Comparison of ENCODE assay signal across 21 cellular contexts in the genomic region with DNA sequence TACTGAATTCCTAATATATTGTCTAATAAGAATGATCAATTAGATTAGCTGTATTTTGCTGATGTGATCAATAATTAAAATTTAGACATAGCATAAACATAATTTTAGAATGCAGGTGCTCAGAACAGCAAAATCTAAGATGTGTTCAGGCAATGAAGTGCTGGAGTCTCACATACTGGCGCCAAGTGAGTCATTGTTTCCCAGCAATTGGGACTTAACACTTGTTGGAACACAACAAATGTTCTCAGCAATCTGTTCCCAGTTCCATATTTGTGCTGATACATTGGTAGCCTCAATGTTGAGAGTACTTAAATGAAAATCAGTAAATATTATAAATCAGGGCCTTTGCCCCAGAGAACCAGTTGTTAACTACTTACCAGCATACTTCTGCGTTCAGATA.
DNase-seq lines count a peak whose midpoint lies in the region; ATAC-seq and TF ChIP-seq lines count a peak whose summit lies in the region.
"Had no signal": no experiment of that assay in that cellular context is flagged by ENCODE, and none has a peak within 500 bp of the region (broad histone marks: within the 10 kb centered on the region; RNA-seq: fewer than 3 reads in every experiment).

No MANE protein-coding gene starts in this region.

- DNase-seq in IMR-90 (peak; percentile 2), astrocyte of the spinal cord (ENCODE audit: low read depth, low spot score) (peak; percentile 56), fibroblast of mammary gland (ENCODE audit: low read depth) (peak; percentile 30), skeletal muscle cell (ENCODE audit: low read depth) (peak; percentile 26), NOMO-1 treated with dmso at 0.1 percent for 144 hours (lab: John Stamatoyannopoulos, UW; ENCODE audit: unreplicated experiment) (no peak), GM13977 (ENCODE audit: low spot score) (no peak), NCI-H1436 treated with DMSO at 0.1 percent for 48 hours (lab: John Stamatoyannopoulos, UW) (no peak)
- DNase-seq: ACHN, DMS53, GOT3, MM.1S, NCI-H1105, NCI-H1930, NCI-H2171, NCI-H510A, NCI-H82, SHP77 had no signal

- no peak overlapping the region for H3K9ac ChIP-seq in IMR-90 (ENCODE audit: low read depth, low read length)

- H3K9me3 ChIP-seq in IMR-90 (ENCODE audit: control insufficient read depth, insufficient read depth, low read length) = no peaks in the 10 kb centered on the region

- H3K56ac ChIP-seq in IMR-90 (ENCODE audit: extremely low read depth, insufficient read depth, low read length) = no peak overlapping the region

- TF ChIP-seq RAD21 in IMR-90 (IDR thresholded peaks at IDR 0.05; ENCODE audit: low read length) = no peak

- no peak overlapping the region for H2AFZ ChIP-seq in IMR-90 (replicated peaks; ENCODE audit: low read length, poor library complexity)

- POLR2A ChIA-PET in IMR-90 (lab: Charles Lee; ENCODE audit: unreplicated experiment) = no interaction called here

- 0 out of 2 replicates have a peak overlapping the region, but pooled peaks have one; percentile 13 for H2BK120ac ChIP-seq in IMR-90 (ENCODE audit: low read depth, low read length)

- TF ChIP-seq POLR2A in IMR-90 (IDR thresholded peaks at IDR 0.05; ENCODE audit: low read depth, low read length) = no peak

- no peak overlapping the region for H3K4me3 ChIP-seq in IMR-90 (ENCODE audit: insufficient read depth, low read depth, low read length)
- no peak overlapping the region for H3K4me3 ChIP-seq in astrocyte of the spinal cord (ENCODE audit: low read depth, low read length)
- H3K4me3 ChIP-seq in fibroblast of mammary gland (ENCODE audit: control insufficient read depth, low read depth, low read length) = no peak overlapping the region
- H3K4me3 ChIP-seq in skeletal muscle cell (ENCODE audit: low read depth, low read length) = no peak overlapping the region
- H3K4me3 ChIP-seq: K562 had no signal

- no peak overlapping the region for H3K27ac ChIP-seq in IMR-90 (ENCODE audit: insufficient read depth, low read length)
- H3K27ac ChIP-seq: HL-60 had no signal

- H2AK9ac ChIP-seq in IMR-90 (replicated peaks; ENCODE audit: low read depth, low read length, poor library complexity) = no peak overlapping the region

- CTCF ChIA-PET in IMR-90 (lab: Yijun Ruan, JAX) = interaction anchor here (0.6 kb wide), 1 partner anchor 1643 kb away, joined by 6 read pairs; no protein-coding TSS in a partner anchor

- WGBS in IMR-90 (ENCODE audit: extremely low coverage in 2 of 2, insufficient read length in 1 of 2), 2 experiments = no CpG with 5 or more reads among the region's 2 CpGs

- in situ Hi-C loops in IMR-90 (cut with MboI; ENCODE audit: low sequenced_read_pairs) (no loop called here), astrocyte of the spinal cord (cut with HindIII; ENCODE audit: low sequenced_read_pairs) (no loop called here), GM13977 (cut with MboI; ENCODE audit: low pct_unique_long_range_greater_than_20kb, low sequenced_read_pairs, unreplicated experiment) (no loop called here)

- no peak overlapping the region for H3K14ac ChIP-seq in IMR-90 (replicated peaks; ENCODE audit: low read depth, low read length)

- H3K27me3 ChIP-seq in IMR-90 (ENCODE audit: control insufficient read depth, insufficient read depth, low read length) = no peaks in the 10 kb centered on the region

- H2BK5ac ChIP-seq in IMR-90 (ENCODE audit: low read depth, low read length, poor library complexity, severe bottlenecking) = no peak overlapping the region

- H4K20me1 ChIP-seq in IMR-90 (ENCODE audit: insufficient read depth, low read length) = no peaks in the 10 kb centered on the region

- H2AK5ac ChIP-seq in IMR-90 (ENCODE audit: low read depth, low read length) = no peak overlapping the region

- H3K9me1 ChIP-seq in IMR-90 (ENCODE audit: insufficient read depth, low read length) = no peaks in the 10 kb centered on the region

- no peak for ATAC-seq in IMR-90 (ENCODE audit: low read depth)
- ATAC-seq in GM18511 (IDR thresholded peaks at IDR 0.05; ENCODE audit: unreplicated experiment) = no peak
- ATAC-seq: K562, SK-N-SH treated with all-trans-retinoic acid at 6 μM for 48 hours had no signal

- H3K36me3 ChIP-seq in IMR-90 (ENCODE audit: control insufficient read depth, insufficient read depth, low read length) = no peaks in the 10 kb centered on the region

- H3K79me1 ChIP-seq in IMR-90 (ENCODE audit: low read depth in 1 of 2, low read length in 2 of 2) = no peaks in the 10 kb centered on the region

- intact Hi-C loops in IMR-90 (cut with micrococcal nuclease) = no loop called here

- H3K4me1 ChIP-seq in IMR-90 (ENCODE audit: control insufficient read depth, insufficient read depth, low read length) = no peaks in the 10 kb centered on the region

- no peak overlapping the region for H2BK15ac ChIP-seq in IMR-90 (ENCODE audit: low read depth, low read length)

- no TSS peak for BruUV-seq in IMR-90 (replicated peaks; lab: Mats Ljungman, UMichigan)

- no peak for TF ChIP-seq CTCF in IMR-90 (conservative IDR thresholded peaks at IDR 0.05; ENCODE audit: low read depth, low read length)
- TF ChIP-seq CTCF in astrocyte of the spinal cord (IDR thresholded peaks at IDR 0.05; ENCODE audit: low read depth, low read length) = no peak
- TF ChIP-seq CTCF in fibroblast of mammary gland (conservative IDR thresholded peaks at IDR 0.05; ENCODE audit: control insufficient read depth, insufficient read depth, low read depth, low read length) = no peak
- no peak for TF ChIP-seq CTCF in GM13977 (IDR thresholded peaks at IDR 0.05; ENCODE audit: extremely low read depth, insufficient read depth, missing control alignments)

- no peak overlapping the region for H3K4me2 ChIP-seq in IMR-90 (ENCODE audit: low read depth, low read length)

- no peak overlapping the region for H4K8ac ChIP-seq in IMR-90 (ENCODE audit: low read depth in 2 of 2, low read length in 2 of 2)

- no peak overlapping the region for H4K91ac ChIP-seq in IMR-90 (ENCODE audit: insufficient read depth, low read depth, low read length)

- no peak overlapping the region for H3K23ac ChIP-seq in IMR-90 (ENCODE audit: low read depth, low read length)

- H3K4ac ChIP-seq in IMR-90 (ENCODE audit: low read depth, low read length) = no peak overlapping the region

- dilution Hi-C loops in IMR-90 (cut with HindIII; ENCODE audit: low sequenced_read_pairs, unreplicated experiment) = no loop called here

- no peak overlapping the region for H3K18ac ChIP-seq in IMR-90 (ENCODE audit: low read depth, low read length)

- H4K5ac ChIP-seq in IMR-90 (ENCODE audit: low read depth, low read length) = no peak overlapping the region

- no peak overlapping the region for H2BK20ac ChIP-seq in IMR-90 (ENCODE audit: low read depth, low read length)

TF ChIP-seq in IMR-90, 13 proteins besides CTCF, POLR2A, EP300 and RAD21:
- no peak for TF ChIP-seq RFX5 (IDR thresholded peaks at IDR 0.05; ENCODE audit: low read depth, low read length)
- TF ChIP-seq CHD1 (IDR thresholded peaks at IDR 0.05; ENCODE audit: low read depth, low read length) = no peak
- TF ChIP-seq NFE2L2 (IDR thresholded peaks at IDR 0.05; ENCODE audit: low read depth, low read length) = no peak
- TF ChIP-seq RCOR1 (IDR thresholded peaks at IDR 0.05; ENCODE audit: insufficient replicate concordance, low read length) = no peak
- no peak for TF ChIP-seq ELK1 (IDR thresholded peaks at IDR 0.05; ENCODE audit: borderline replicate concordance, low read depth, low read length)
- no peak for TF ChIP-seq MAFK (IDR thresholded peaks at IDR 0.05; ENCODE audit: low read depth, low read length)
- TF ChIP-seq USF2 (IDR thresholded peaks at IDR 0.05; ENCODE audit: low read depth, low read length) = no peak
- TF ChIP-seq MAZ (IDR thresholded peaks at IDR 0.05; ENCODE audit: borderline replicate concordance, low read depth, low read length) = no peak
- TF ChIP-seq CEBPB (IDR thresholded peaks at IDR 0.05; ENCODE audit: low read depth, low read length) = no peak
- no peak for TF ChIP-seq SMC3 (IDR thresholded peaks at IDR 0.05; ENCODE audit: low read depth, low read length)
- TF ChIP-seq FOS (IDR thresholded peaks at IDR 0.05; ENCODE audit: low read depth, low read length) = no peak
- no peak for TF ChIP-seq MXI1 (IDR thresholded peaks at IDR 0.05; ENCODE audit: borderline replicate concordance, low read depth, low read length)
- no peak for TF ChIP-seq BHLHE40 (IDR thresholded peaks at IDR 0.05; ENCODE audit: low read depth, low read length)

Comparison
In these comparisons a context has a peak if more than half of its experiments do, and no peak if none do; other contexts are left out.
1. DNase-seq: peak in IMR-90 (single experiment), astrocyte of the spinal cord (single experiment), fibroblast of mammary gland (single experiment) and skeletal muscle cell (single experiment); none in NOMO-1 treated with dmso at 0.1 percent for 144 hours (single experiment), GM13977 (single experiment) and NCI-H1436 treated with DMSO at 0.1 percent for 48 hours (single experiment).